In the genomic region with DNA sequence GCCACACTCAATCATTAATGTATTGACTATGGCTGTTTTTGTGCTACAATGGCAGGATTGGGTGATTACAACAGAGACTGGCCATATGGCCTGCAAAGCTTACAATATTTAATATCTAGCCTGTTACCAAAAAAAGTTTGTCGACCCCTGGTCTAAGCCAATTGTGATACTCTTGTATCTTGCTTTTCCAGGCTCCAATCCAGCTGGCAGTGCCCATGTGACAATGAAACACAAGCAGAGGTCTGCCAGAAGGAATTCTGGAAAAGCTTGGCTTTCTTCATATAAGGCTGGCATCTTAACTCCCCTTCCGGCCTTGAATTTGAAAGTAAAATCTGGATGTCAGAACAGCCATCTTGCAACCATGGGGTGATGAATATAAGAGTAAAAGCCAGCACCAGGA, we compare ENCODE assay signal across 19 cellular contexts.
"Had no signal": no experiment of that assay in that cellular context is flagged by ENCODE, and none has a peak within 500 bp of the region (broad histone marks: within the 10 kb centered on the region; RNA-seq: fewer than 3 reads in every experiment).

No MANE protein-coding gene starts in this region.

- H3K36me3 ChIP-seq: colonic mucosa, esophagus squamous epithelium, gastrocnemius medialis, left lung, lower lobe of right lung, sigmoid colon, thoracic aorta, transverse colon had no signal

- H3K27ac ChIP-seq: colonic mucosa, esophagus squamous epithelium, gastrocnemius medialis, left lung, lower lobe of right lung, psoas muscle, sigmoid colon, skin epidermis, thoracic aorta, transverse colon had no signal

- H3K4me1 ChIP-seq: colonic mucosa, gastrocnemius medialis, left lung, lower lobe of right lung, psoas muscle, sigmoid colon, transverse colon had no signal

- H3K27me3 ChIP-seq: colonic mucosa, esophagus squamous epithelium, gastrocnemius medialis, left lung, sigmoid colon, transverse colon had no signal

- H3K4me3 ChIP-seq: colonic mucosa, esophagus squamous epithelium, gastrocnemius medialis, left lung, lower lobe of right lung, psoas muscle, sigmoid colon, skin epidermis, thoracic aorta, transverse colon had no signal

- ATAC-seq: gastrocnemius medialis; left lung; lower lobe of right lung; natural killer cell treated with Interleukin-12 subunit alpha and Interleukin-12 subunit beta and Interleukin-15 and Interleukin-18, amount 100 ng/mL, for 72 hours; psoas muscle; stimulated activated naive B cell treated with anti-CD40 and anti-IgM and Interleukin-4, amounts not matched to agents 10 μg/mL and 1 μg/mL and 100 μg/mL, for 72 hours; stimulated activated naive CD8-positive, alpha-beta T cell treated with anti-CD3 and anti-CD28 coated beads, Interleukin-15, amount 100 ng/mL, for 72 hours had no signal

- H3K9me3 ChIP-seq: colonic mucosa, gastrocnemius medialis, lower lobe of right lung, psoas muscle, thoracic aorta, transverse colon had no signal

- DNase-seq: colonic mucosa; dermis blood vessel endothelial cell; esophagus squamous epithelium; gastrocnemius medialis; immature natural killer cell; left lung; lower lobe of right lung; midbrain; psoas muscle; retina; sigmoid colon; stimulated activated CD4-positive, alpha-beta T cell treated with anti-CD3 and anti-CD28 coated beads, Interleukin-2, amount 100 ng/mL, for 24 hours; stimulated activated CD4-positive, alpha-beta T cell treated with anti-CD3 and anti-CD28 coated beads, Interleukin-4, amount 100 ng/mL, for 4 hours; stimulated activated naive B cell treated with anti-CD40 and anti-IgM and Interleukin-4, amounts not matched to agents 10 μg/mL and 1 μg/mL and 100 μg/mL, for 72 hours; stimulated activated naive CD8-positive, alpha-beta T cell treated with anti-CD3 and anti-CD28 coated beads, Interleukin-15, amount 100 ng/mL, for 72 hours; transverse colon had no signal
